In genomic region chr16:86568677-86569623, GRCh38 we compare ENCODE assay signal across 12 cellular contexts. TPM values are rescaled to one million over a fixed set of nuclear protein-coding genes. Genes with fewer than 3 reads are reported as not detected.
DNase-seq lines count a peak whose midpoint lies in the region; ATAC-seq and TF ChIP-seq lines count a peak whose summit lies in the region.
"Had no signal": no experiment of that assay in that cellular context is flagged by ENCODE, and none has a peak within 500 bp of the region (broad histone marks: within the 10 kb centered on the region; RNA-seq: fewer than 3 reads in every experiment).

No MANE protein-coding gene starts in this region.

- no peaks in the 10 kb centered on the region for H3K9me3 Mint-ChIP-seq in neural crest cell
- H3K9me3 Mint-ChIP-seq: effector memory CD8-positive, alpha-beta T cell; naive thymus-derived CD4-positive, alpha-beta T cell had no signal

- H3K4me1 ChIP-seq in OCI-LY7 (ENCODE audit: insufficient read depth, low read length, poor library complexity, severe bottlenecking) (peaks cover 23% of the 10 kb centered on the region), esophagus muscularis mucosa (peaks cover 4 to 39% (median 24%) of the 10 kb centered on the region in 4 donors)

- intact Hi-C loops in OCI-LY7 (cut with micrococcal nuclease; ENCODE audit: unreplicated experiment) = no loop called here
- intact Hi-C loops in esophagus muscularis mucosa (cut with DNase I) = no loop called here

- H3K36me3 ChIP-seq in OCI-LY7 (ENCODE audit: insufficient read depth, low read length) = no peaks in the 10 kb centered on the region
- H3K36me3 ChIP-seq in esophagus muscularis mucosa = no peaks in the 10 kb centered on the region

- no peaks in the 10 kb centered on the region for H4K20me1 ChIP-seq in OCI-LY7 (ENCODE audit: insufficient read depth, low read length)

- no peak overlapping the region for H3K27ac Mint-ChIP-seq in neural crest cell (ENCODE audit: unreplicated experiment)
- H3K27ac Mint-ChIP-seq: effector memory CD8-positive, alpha-beta T cell had no signal

- peaks cover 92% of the 10 kb centered on the region for H3K27me3 Mint-ChIP-seq in neural crest cell (ENCODE audit: low read depth)

- DNase-seq in AG09309 (ENCODE audit: low read depth) = no peak
- DNase-seq in OCI-LY7 (ENCODE audit: low spot score) = no peak
- no peak for DNase-seq in esophagus muscularis mucosa (ENCODE audit: extremely low spot score)
- DNase-seq in neural crest cell (ENCODE audit: low read depth, low spot score) = no peak
- DNase-seq in NOMO-1 treated with dmso at 0.1 percent for 144 hours (lab: John Stamatoyannopoulos, UW; ENCODE audit: unreplicated experiment) = no peak
- no peak for DNase-seq in GM10266 (ENCODE audit: extremely low spot score)
- DNase-seq: activated CD8-positive, alpha-beta memory T cell treated with anti-CD3 and anti-CD28 coated beads, Interleukin-2, amount 50 U/mL, for 4 hours; effector memory CD8-positive, alpha-beta T cell; naive thymus-derived CD4-positive, alpha-beta T cell had no signal

- no peaks in the 10 kb centered on the region for H3K9me2 ChIP-seq in OCI-LY7 (ENCODE audit: insufficient read depth, low read length)

- peak overlapping the region; percentile 88 for H3K4me3 ChIP-seq in AG09309 (ENCODE audit: control insufficient read depth, low read depth, low read length)
- H3K4me3 ChIP-seq in OCI-LY7 (ENCODE audit: low read depth, low read length, poor library complexity, severe bottlenecking) = no peak overlapping the region
- peak overlapping the region; percentile 44 to 61 (median 48) for H3K4me3 ChIP-seq in esophagus muscularis mucosa
- H3K4me3 ChIP-seq: SK-N-MC had no signal

- H3K9me3 ChIP-seq in OCI-LY7 (ENCODE audit: low read length) = no peaks in the 10 kb centered on the region
- H3K9me3 ChIP-seq in esophagus muscularis mucosa = no peaks in the 10 kb centered on the region

- no peaks in the 10 kb centered on the region for H3K79me2 ChIP-seq in OCI-LY7 (ENCODE audit: insufficient read depth, low read depth, low read length)

- 19% methylated on average over 23 of the region's 33 CpGs for WGBS in esophagus muscularis mucosa

- ATAC-seq in HG03378 (IDR thresholded peaks at IDR 0.05; ENCODE audit: unreplicated experiment) = no peak
- ATAC-seq in HG03039 (IDR thresholded peaks at IDR 0.05; ENCODE audit: unreplicated experiment) = no peak
- ATAC-seq: effector memory CD8-positive, alpha-beta T cell; naive thymus-derived CD4-positive, alpha-beta T cell had no signal

- H3K36me3 Mint-ChIP-seq in neural crest cell (ENCODE audit: low read depth) = no peaks in the 10 kb centered on the region
- H3K36me3 Mint-ChIP-seq: naive thymus-derived CD4-positive, alpha-beta T cell had no signal

- CTCF ChIA-PET in OCI-LY7 (lab: Charles Lee; ENCODE audit: unreplicated experiment) = no interaction called here

- H3K27me3 ChIP-seq in esophagus muscularis mucosa = peaks cover 0 to 100% (median 58%) of the 10 kb centered on the region in 4 donors

- peaks cover 9% of the 10 kb centered on the region for H3K4me1 Mint-ChIP-seq in neural crest cell

- TF ChIP-seq EP300 in esophagus muscularis mucosa (IDR thresholded peaks at IDR 0.05) = no peak

- POLR2A ChIA-PET in OCI-LY7 (lab: Charles Lee) = no interaction called here

- H3K4me2 ChIP-seq in OCI-LY7 (ENCODE audit: low read length) = peak overlapping the region; percentile 46; the same call in 1 of the 2 replicates

- TF ChIP-seq POLR2A in esophagus muscularis mucosa (IDR thresholded peaks at IDR 0.05; ENCODE audit: low read depth) = no peak

- TF ChIP-seq CTCF in AG09309 (IDR thresholded peaks at IDR 0.05; ENCODE audit: control insufficient read depth, insufficient read depth, low read depth, low read length, missing control alignments) = no peak
- no peak for TF ChIP-seq CTCF in OCI-LY7 (conservative IDR thresholded peaks at IDR 0.05; ENCODE audit: low read length)
- no peak for TF ChIP-seq CTCF in esophagus muscularis mucosa (IDR thresholded peaks at IDR 0.05)
- TF ChIP-seq CTCF in neural crest cell (conservative IDR thresholded peaks at IDR 0.05) = no peak
- no peak for TF ChIP-seq CTCF in GM10266 (IDR thresholded peaks at IDR 0.05; ENCODE audit: control insufficient read depth, insufficient read depth, low read depth, missing control alignments)

- H3K4me3 Mint-ChIP-seq in neural crest cell = peak overlapping the region; percentile 67

- H2AFZ ChIP-seq in OCI-LY7 (ENCODE audit: low read length) = no peak overlapping the region; the same call in 1 of the 2 replicates

- H3K27ac ChIP-seq in OCI-LY7 (ENCODE audit: low read depth, low read length, poor library complexity, severe bottlenecking) (no peak overlapping the region), esophagus muscularis mucosa (replicated peaks in 1 of 4) (peak overlapping the region; percentile 27 to 49 (median 40))
- H3K27ac ChIP-seq: SK-N-MC had no signal

- no TSS peak for BruUV-seq in OCI-LY7 (replicated peaks; lab: Mats Ljungman, UMichigan)

RNA-seq across cellular contexts. Expression of gene FOXC2, which starts 2.3 kb away (rescaled TPM):
- not detected in 2 replicates for total RNA-seq in OCI-LY7 (2014; rRNA removed; shearing (Covaris generic))
- 0.15 TPM in 1 of 2 replicates, not detected in the other for total RNA-seq in OCI-LY7 (2022)
- 1 to 10 TPM in 2 of 4 donors, under 1 TPM in 2; 0.71 to 1.7 (median 1.1) TPM for total RNA-seq in esophagus muscularis mucosa
- total RNA-seq in neural crest cell = 0.11 TPM in 1 of 2 replicates, not detected in the other
- total RNA-seq: naive thymus-derived CD4-positive, alpha-beta T cell had no signal

RNA-seq across cellular contexts. Expression of gene FOXL1, which starts 9.4 kb away (rescaled TPM):
- 1.7 and 1.9 TPM in 2 replicates for total RNA-seq in OCI-LY7 (2014; rRNA removed; shearing (Covaris generic))
- total RNA-seq in OCI-LY7 (2022) (1.8 and 2.4 TPM in 2 replicates), esophagus muscularis mucosa (under 1 TPM; 0.52 to 0.83 (median 0.69) TPM), neural crest cell (0.09 and 0.18 TPM in 2 replicates)
- total RNA-seq: naive thymus-derived CD4-positive, alpha-beta T cell had no signal

RNA-seq across cellular contexts. Expression of gene MTHFSD, which starts 13.9 kb away (rescaled TPM):
- total RNA-seq in OCI-LY7 (2014; rRNA removed; shearing (Covaris generic)) = 12.2 and 15.0 TPM in 2 replicates
- total RNA-seq in OCI-LY7 (2022) (26.0 and 33.5 TPM in 2 replicates), esophagus muscularis mucosa (10 to 100 TPM; 10.1 to 17.9 (median 15.5) TPM), neural crest cell (14.0 and 16.8 TPM in 2 replicates)

RNA-seq across cellular contexts. Expression of gene FOXF1, which starts 58.6 kb away (rescaled TPM):
- total RNA-seq in OCI-LY7 (2014; rRNA removed; shearing (Covaris generic)) = not detected in 2 replicates
- total RNA-seq in OCI-LY7 (2022) = not detected in 2 replicates
- 10 to 100 TPM; 40.7 to 94.5 (median 69.3) TPM for total RNA-seq in esophagus muscularis mucosa
- not detected in 2 replicates for total RNA-seq in neural crest cell
- total RNA-seq: naive thymus-derived CD4-positive, alpha-beta T cell had no signal
